20 cellular contexts compared by ENCODE assay signal in the genomic region with DNA sequence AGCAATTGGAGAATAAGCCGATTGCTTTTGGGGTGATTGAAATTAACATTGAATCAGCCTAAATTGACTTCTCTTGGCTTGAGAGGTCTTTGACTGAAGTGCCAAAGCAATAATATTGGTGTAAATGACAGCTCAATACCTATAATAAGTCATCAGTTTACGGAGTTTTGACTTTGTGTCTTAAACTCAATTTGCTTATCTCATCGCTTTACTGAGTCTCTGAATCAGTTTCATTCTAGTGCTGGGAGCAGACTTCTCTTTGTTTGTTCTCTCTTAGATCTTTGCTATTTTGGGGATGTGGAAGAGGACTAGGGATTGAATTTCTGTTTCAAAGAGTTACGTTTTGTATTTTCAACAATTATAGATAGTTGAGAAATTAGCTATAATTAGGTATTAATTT.
"Had no signal": no experiment of that assay in that cellular context is flagged by ENCODE, and none has a peak within 500 bp of the region (broad histone marks: within the 10 kb centered on the region; RNA-seq: fewer than 3 reads in every experiment).

No MANE protein-coding gene starts in this region.

- H3K27ac ChIP-seq: SJSA1, SK-N-MC had no signal

- FAIRE-seq: RCC 7860 had no signal

- DNase-seq: KBM-7, MM.1S, NCI-H1092 treated with DMSO at 0.1 percent for 48 hours, NCI-H1436, NCI-H187, NCI-H2029, NCI-H2081 treated with DMSO at 0.1 percent for 48 hours, NCI-H2171, NCI-H226, NCI-H446, NCI-H510A, NCI-H524 treated with DMSO at 0.1 percent for 48 hours, NCI-H69, NCI-H774, Right ventricle myocardium superior, RPMI8226, SIG-M5 had no signal

- H3K9me3 ChIP-seq: SJSA1 had no signal

- H3K4me3 ChIP-seq: SJSA1, SK-N-MC had no signal

- H3K27me3 ChIP-seq: SJSA1 had no signal

- H3K4me1 ChIP-seq: SJSA1 had no signal
